Comparison of ENCODE assay signal across 9 cellular contexts in genomic region chr3:9934235-9934621, GRCh38. TPM values are rescaled to one million over a fixed set of nuclear protein-coding genes. Genes with fewer than 3 reads are reported as not detected.
DNase-seq lines count a peak whose midpoint lies in the region; ATAC-seq, FAIRE-seq and TF ChIP-seq lines count a peak whose summit lies in the region.
"Had no signal": no experiment of that assay in that cellular context is flagged by ENCODE, and none has a peak within 500 bp of the region (broad histone marks: within the 10 kb centered on the region; RNA-seq: fewer than 3 reads in every experiment).

No MANE protein-coding gene starts in this region.

- intact Hi-C loops in uterus (cut with DNase I; ENCODE audit: low total_unique reads) = no loop called here

- H3K36me3 ChIP-seq in mesendoderm (ENCODE audit: control insufficient read depth, insufficient read depth, low read length) = no peaks in the 10 kb centered on the region
- no peaks in the 10 kb centered on the region for H3K36me3 ChIP-seq in uterus

- WGBS in mesendoderm (ENCODE audit: extremely low coverage, insufficient coverage, low lambda C conversion rate) = no CpG with 5 or more reads among the region's 11 CpGs

- no peak overlapping the region for H4K5ac ChIP-seq in mesendoderm (ENCODE audit: low read length)

- peaks cover 38% of the 10 kb centered on the region for H3K36me3 Mint-ChIP-seq in brain

- H3K4ac ChIP-seq in mesendoderm (ENCODE audit: low read depth, low read length) = peak overlapping the region; percentile 57

- no peak overlapping the region for H2BK120ac ChIP-seq in mesendoderm (ENCODE audit: low read depth, low read length)

- DNase-seq in CMK (ENCODE audit: low read depth) (peak; percentile 48), LNCaP clone FGC (ENCODE audit: low read depth) (no peak), mesendoderm (no peak), uterus (peak in 1 of 2 donors; percentile 44), D721Med (ENCODE audit: insufficient read length, low spot score) (no peak)

- no peak for FAIRE-seq in D721Med (lab: Jason Lieb, UNC)

- peak overlapping the region; percentile 89 for H3K18ac ChIP-seq in mesendoderm (ENCODE audit: low read length)

- H3K27me3 ChIP-seq in mesendoderm (ENCODE audit: insufficient read depth, low read length, poor library complexity) (no peaks in the 10 kb centered on the region), uterus (no peaks in the 10 kb centered on the region)

- H3K27ac ChIP-seq in mesendoderm (ENCODE audit: low read depth, low read length) (no peak overlapping the region), uterus (peak overlapping the region; percentile 92 to 94)

- ATAC-seq in GM18867 (IDR thresholded peaks at IDR 0.05; ENCODE audit: unreplicated experiment) (no peak), HG02870 (IDR thresholded peaks at IDR 0.05; ENCODE audit: unreplicated experiment) (no peak)

- no peaks in the 10 kb centered on the region for H3K79me1 ChIP-seq in mesendoderm (ENCODE audit: low read length)

- no peak overlapping the region for H2BK15ac ChIP-seq in mesendoderm (replicated peaks; ENCODE audit: low read depth)

- peak overlapping the region; percentile 83 for H3K9ac ChIP-seq in mesendoderm (ENCODE audit: low read length)

- peaks cover 7% of the 10 kb centered on the region for H3K27me3 Mint-ChIP-seq in brain

- H3K23ac ChIP-seq in mesendoderm (ENCODE audit: low read length) = no peak overlapping the region

- no peak overlapping the region for H2BK5ac ChIP-seq in mesendoderm (ENCODE audit: low read length)

- H4K8ac ChIP-seq in mesendoderm (ENCODE audit: low read depth, low read length) = peak overlapping the region; percentile 82

- H3K4me3 Mint-ChIP-seq in brain = peak overlapping the region; percentile 93 to 100 (median 98)

- no peak for TF ChIP-seq POLR2A in uterus (IDR thresholded peaks at IDR 0.05)

- peak overlapping the region; percentile 90 for H3K4me3 ChIP-seq in LNCaP clone FGC (ENCODE audit: low read depth, low read length)
- H3K4me3 ChIP-seq in mesendoderm (ENCODE audit: low read length) = peak overlapping the region; percentile 83
- peak overlapping the region; percentile 59 to 75 for H3K4me3 ChIP-seq in uterus

- peak overlapping the region; percentile 88 to 99 (median 98) for H3K27ac Mint-ChIP-seq in brain

- H3K9me3 Mint-ChIP-seq in brain = no peaks in the 10 kb centered on the region

- H3K56ac ChIP-seq in mesendoderm (ENCODE audit: low read length) = peak overlapping the region; percentile 92

- H3K9me3 ChIP-seq in uterus = no peaks in the 10 kb centered on the region

- no peaks in the 10 kb centered on the region for H3K79me2 ChIP-seq in mesendoderm (ENCODE audit: control insufficient read depth, insufficient read depth, low read length)

- 0 out of 2 replicates have a peak, but pooled peaks have one; percentile 4 for TF ChIP-seq CTCF in LNCaP clone FGC (IDR thresholded peaks at IDR 0.05; ENCODE audit: control insufficient read depth, extremely low read depth, insufficient read depth)
- TF ChIP-seq CTCF in brain (conservative IDR thresholded peaks at IDR 0.05) = peak in 1 of 2 experiments; percentile 25
- peak in 2 of 4 experiments; percentile 3 to 31 for TF ChIP-seq CTCF in uterus (IDR thresholded peaks at IDR 0.05)
- no peak for TF ChIP-seq CTCF in D721Med (IDR thresholded peaks at IDR 0.05; ENCODE audit: insufficient read depth, missing control alignments)

- H2AK5ac ChIP-seq in mesendoderm (ENCODE audit: low read length) = no peak overlapping the region

- peaks cover 37% of the 10 kb centered on the region for H3K4me1 Mint-ChIP-seq in brain

- H3K4me1 ChIP-seq in mesendoderm (ENCODE audit: control insufficient read depth, low read depth, low read length) (peaks cover 3% of the 10 kb centered on the region), uterus (peaks cover 5 to 9% of the 10 kb centered on the region in 2 donors)

- H3K4me2 ChIP-seq in mesendoderm (ENCODE audit: low read length) = peak overlapping the region; percentile 94

RNA-seq across cellular contexts. Expression of gene CRELD1, which starts 0.6 kb away (rescaled TPM):
- polyA plus RNA-seq in brain (ENCODE audit: insufficient read depth, low read depth, low replicate concordance) = 32.3 TPM
- polyA plus RNA-seq in mesendoderm (2013, experiment 1 of 2) = 2.8 TPM
- 3.3 TPM for polyA plus RNA-seq in mesendoderm (2013, experiment 2 of 2)
- 10 to 100 TPM; 20.4 to 38.8 (median 29.1) TPM for total RNA-seq in uterus

RNA-seq across cellular contexts. Expression of gene IL17RC, which starts 17.3 kb away (rescaled TPM):
- 22.7 TPM for polyA plus RNA-seq in brain (ENCODE audit: insufficient read depth, low read depth, low replicate concordance)
- 4.5 TPM for polyA plus RNA-seq in mesendoderm (2013, experiment 1 of 2)
- polyA plus RNA-seq in mesendoderm (2013, experiment 2 of 2) = 4.7 TPM
- total RNA-seq in uterus = 10 to 100 TPM in 3 of 4 donors, 1 to 10 TPM in 1; 9.7 to 63.7 (median 33.9) TPM

RNA-seq across cellular contexts. Expression of gene PRRT3, which starts 18.0 kb away (rescaled TPM):
- 8.4 TPM for polyA plus RNA-seq in brain (ENCODE audit: insufficient read depth, low read depth, low replicate concordance)
- 2.7 TPM for polyA plus RNA-seq in mesendoderm (2013, experiment 1 of 2)
- 2.6 TPM for polyA plus RNA-seq in mesendoderm (2013, experiment 2 of 2)
- 1 to 10 TPM in 3 of 4 donors, under 1 TPM in 1; 0.51 to 8.2 (median 2.2) TPM for total RNA-seq in uterus

RNA-seq across cellular contexts. Expression of gene IL17RE, which starts 31.6 kb away (rescaled TPM):
- 1.6 TPM for polyA plus RNA-seq in brain (ENCODE audit: insufficient read depth, low read depth, low replicate concordance)
- polyA plus RNA-seq in mesendoderm (2013, experiment 1 of 2) = 6.0 TPM
- 7.5 TPM for polyA plus RNA-seq in mesendoderm (2013, experiment 2 of 2)
- total RNA-seq in uterus = 10 to 100 TPM in 1 of 4 donors, 1 to 10 TPM in 2, under 1 TPM in 1; 0.26 to 10.7 (median 5.0) TPM
- total RNA-seq: RPMI7951 had no signal

RNA-seq across cellular contexts. Expression of gene JAGN1, which starts 43.8 kb away (rescaled TPM):
- polyA plus RNA-seq in brain (ENCODE audit: insufficient read depth, low read depth, low replicate concordance) = 21.2 TPM
- polyA plus RNA-seq in mesendoderm (2013, experiment 1 of 2) = 22.3 TPM
- 21.3 TPM for polyA plus RNA-seq in mesendoderm (2013, experiment 2 of 2)
- total RNA-seq in uterus = 10 to 100 TPM; 22.0 to 80.6 (median 35.8) TPM
